ENCODE assay signal across 17 cellular contexts in the genomic region with DNA sequence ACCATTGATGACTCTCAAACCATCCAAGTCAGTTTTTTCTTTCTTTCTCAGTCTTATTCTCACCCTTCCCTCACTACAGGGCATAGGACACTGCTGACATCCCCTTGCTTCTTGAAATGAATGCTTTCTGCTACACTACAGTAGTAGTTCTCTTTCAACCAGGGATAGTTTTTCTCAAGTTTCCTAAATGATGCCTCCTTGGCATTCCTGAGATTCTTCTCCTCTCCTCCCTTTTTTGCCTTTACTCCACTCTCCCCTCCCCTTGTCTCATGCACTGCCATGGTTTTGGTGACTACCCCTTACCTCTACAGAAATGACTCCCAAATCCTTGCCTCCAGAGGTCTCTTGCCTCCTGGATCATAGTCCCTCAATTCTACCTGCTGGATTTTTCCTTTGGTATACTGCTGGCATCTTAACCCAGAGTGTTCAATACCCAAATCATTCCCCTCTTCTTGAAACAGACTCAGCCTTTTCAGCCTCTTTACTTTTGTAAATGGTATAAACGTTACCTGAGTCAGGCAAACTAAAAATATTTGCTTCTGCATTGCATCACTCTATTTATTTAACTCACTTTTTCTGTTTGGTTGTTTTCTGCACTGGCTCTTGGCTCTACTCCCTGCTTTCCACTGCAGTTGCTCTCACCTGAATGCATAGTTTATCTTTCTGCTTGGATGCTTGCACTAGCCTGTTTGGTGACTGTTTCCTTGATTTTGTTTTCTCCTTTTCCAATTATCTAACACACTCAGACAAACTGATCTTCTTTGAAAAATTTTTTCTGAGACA.
A peak's percentile ranks its signal among the peaks of the same experiment; 100 is the strongest.
DNase-seq lines count a peak whose midpoint lies in the region; ATAC-seq, FAIRE-seq and TF ChIP-seq lines count a peak whose summit lies in the region.
"Had no signal": no experiment of that assay in that cellular context is flagged by ENCODE, and none has a peak within 500 bp of the region (broad histone marks: within the 10 kb centered on the region; RNA-seq: fewer than 3 reads in every experiment).

No MANE protein-coding gene starts in this region.

- no peak overlapping the region for H3K27ac ChIP-seq in parathyroid adenoma
- H3K27ac ChIP-seq in caudate nucleus (ENCODE audit: low read depth, low read length), result no peak overlapping the region
- H3K27ac ChIP-seq: A549 had no signal

- H3K9ac ChIP-seq in parathyroid adenoma, result no peak overlapping the region

- BruUV-seq in Calu3 (replicated peaks; lab: Mats Ljungman, UMichigan), result no TSS peak

- no peaks in the 10 kb centered on the region for H3K27me3 ChIP-seq in parathyroid adenoma (ENCODE audit: control insufficient read depth, insufficient read depth, low read length)

- peaks cover 40% of the 10 kb centered on the region for H3K4me1 Mint-ChIP-seq in Calu3 (ENCODE audit: low read depth, unreplicated experiment)
- H3K4me1 Mint-ChIP-seq in T-helper 17 cell, result no peaks in the 10 kb centered on the region

- ATAC-seq in T-helper 17 cell (no peak), GM18519 (IDR thresholded peaks at IDR 0.05; ENCODE audit: low FRiP score, unreplicated experiment) (no peak)
- ATAC-seq: A549, HCT116, PC-3 had no signal

- H3K27me3 Mint-ChIP-seq in Calu3 (ENCODE audit: unreplicated experiment), result no peaks in the 10 kb centered on the region
- no peaks in the 10 kb centered on the region for H3K27me3 Mint-ChIP-seq in T-helper 17 cell

- H3K79me2 ChIP-seq in parathyroid adenoma, result no peaks in the 10 kb centered on the region

- no peak overlapping the region for H3K4me3 ChIP-seq in parathyroid adenoma (ENCODE audit: low read depth, low read length)
- H3K4me3 ChIP-seq: A549 had no signal

- FAIRE-seq in RCC 7860 (lab: Jason Lieb, UNC), result no peak
- FAIRE-seq: A549 had no signal

- H3K9me3 Mint-ChIP-seq in Calu3 (ENCODE audit: low read depth, unreplicated experiment), result peaks cover 7% of the 10 kb centered on the region

- H3K9me3 ChIP-seq in T-helper 17 cell (ENCODE audit: control insufficient read depth, low read length, poor library complexity, severe bottlenecking), result no peaks in the 10 kb centered on the region
- no peaks in the 10 kb centered on the region for H3K9me3 ChIP-seq in parathyroid adenoma (ENCODE audit: control insufficient read depth, low read length)
- H3K9me3 ChIP-seq: A549 had no signal

- CTCF ChIA-PET in Calu3 (lab: Charles Lee), result no interaction called here

- intact Hi-C loops in Calu3 (cut with micrococcal nuclease; ENCODE audit: unreplicated experiment), result loop anchor here (5.0 kb wide), 2 partner anchors 110 to 130 kb away; no protein-coding TSS in a partner anchor

- no peaks in the 10 kb centered on the region for H3K4me1 ChIP-seq in parathyroid adenoma

- no peak overlapping the region for H3K4me3 Mint-ChIP-seq in Calu3 (ENCODE audit: low read depth, unreplicated experiment)
- peak overlapping the region; percentile 0 for H3K4me3 Mint-ChIP-seq in T-helper 17 cell

- no peak for TF ChIP-seq CTCF in Calu3 (IDR thresholded peaks at IDR 0.05; ENCODE audit: unreplicated experiment)
- TF ChIP-seq CTCF in parathyroid adenoma (IDR thresholded peaks at IDR 0.05), result no peak

- H3K4me2 ChIP-seq in parathyroid adenoma (ENCODE audit: low read length), result peak overlapping the region; percentile 10
- H3K4me2 ChIP-seq: A549 had no signal

- H3K36me3 ChIP-seq in parathyroid adenoma (ENCODE audit: control insufficient read depth, insufficient read depth, low read length), result no peaks in the 10 kb centered on the region

- H3K27ac Mint-ChIP-seq in Calu3 (ENCODE audit: unreplicated experiment), result peak overlapping the region; percentile 26
- no peak overlapping the region for H3K27ac Mint-ChIP-seq in T-helper 17 cell

- H2AFZ ChIP-seq in parathyroid adenoma, result no peak overlapping the region

- H3K36me3 Mint-ChIP-seq in Calu3 (ENCODE audit: insufficient read depth, unreplicated experiment), result no peaks in the 10 kb centered on the region
- H3K36me3 Mint-ChIP-seq in T-helper 17 cell (ENCODE audit: low read depth), result no peaks in the 10 kb centered on the region

- no peak for DNase-seq in Calu3
- DNase-seq in T-helper 17 cell, result no peak
- DNase-seq in left kidney (ENCODE audit: low read depth, low spot score), result peak; percentile 9
- DNase-seq in NCI-H187 treated with DMSO at 0.1 percent for 48 hours (lab: John Stamatoyannopoulos, UW), result no peak
- no peak for DNase-seq in RCC 7860 (ENCODE audit: low spot score)
- no peak for DNase-seq in caudate nucleus (lab: John Stamatoyannopoulos, UW)
- DNase-seq: C1 segment of cervical spinal cord, DMS153, MV-4-11, NCI-H1417, NCI-H1930, NCI-H446, PC-3 had no signal
